14 cellular contexts compared by ENCODE assay signal in genomic region chr14:28382460-28383220, GRCh38.
DNase-seq lines count a peak whose midpoint lies in the region; ATAC-seq and TF ChIP-seq lines count a peak whose summit lies in the region.
"Had no signal": no experiment of that assay in that cellular context is flagged by ENCODE, and none has a peak within 500 bp of the region (broad histone marks: within the 10 kb centered on the region; RNA-seq: fewer than 3 reads in every experiment).

No MANE protein-coding gene starts in this region.

- POLR2A ChIA-PET in activated CD8-positive, alpha-beta T cell treated with anti-CD3 and anti-CD28 coated beads for 36 hours (lab: Charles Lee) = no interaction called here

- H3K4me3 Mint-ChIP-seq in activated CD8-positive, alpha-beta T cell treated with anti-CD3 and anti-CD28 coated beads for 36 hours = no peak overlapping the region
- H3K4me3 Mint-ChIP-seq: CD8-positive, alpha-beta T cell; naive thymus-derived CD8-positive, alpha-beta T cell had no signal

- no peak for TF ChIP-seq CTCF in RWPE2 (IDR thresholded peaks at IDR 0.05; ENCODE audit: poor library complexity, severe bottlenecking)
- no peak for TF ChIP-seq CTCF in activated CD8-positive, alpha-beta T cell treated with anti-CD3 and anti-CD28 coated beads for 36 hours (IDR thresholded peaks at IDR 0.05)

- no peaks in the 10 kb centered on the region for H3K4me1 Mint-ChIP-seq in activated CD8-positive, alpha-beta T cell treated with anti-CD3 and anti-CD28 coated beads for 36 hours (ENCODE audit: low read depth)
- H3K4me1 Mint-ChIP-seq: naive thymus-derived CD8-positive, alpha-beta T cell had no signal

- H3K27me3 Mint-ChIP-seq in activated CD8-positive, alpha-beta T cell treated with anti-CD3 and anti-CD28 coated beads for 36 hours = no peaks in the 10 kb centered on the region
- H3K27me3 Mint-ChIP-seq: naive thymus-derived CD8-positive, alpha-beta T cell had no signal

- H3K9me3 ChIP-seq in RWPE2 (ENCODE audit: severe bottlenecking) = no peaks in the 10 kb centered on the region
- H3K9me3 ChIP-seq: MG63, sigmoid colon had no signal

- intact Hi-C loops in activated CD8-positive, alpha-beta T cell treated with anti-CD3 and anti-CD28 coated beads for 36 hours (cut with micrococcal nuclease) = no loop called here
- intact Hi-C loops in left colon (cut with DNase I, micrococcal nuclease) = no loop called here

- H3K27ac Mint-ChIP-seq in activated CD8-positive, alpha-beta T cell treated with anti-CD3 and anti-CD28 coated beads for 36 hours = no peak overlapping the region
- H3K27ac Mint-ChIP-seq: CD8-positive, alpha-beta T cell; naive thymus-derived CD8-positive, alpha-beta T cell had no signal

- no peaks in the 10 kb centered on the region for H3K36me3 ChIP-seq in RWPE2 (ENCODE audit: low read depth)
- H3K36me3 ChIP-seq: MG63, sigmoid colon had no signal

- peaks cover 4% of the 10 kb centered on the region for H3K9me3 Mint-ChIP-seq in activated CD8-positive, alpha-beta T cell treated with anti-CD3 and anti-CD28 coated beads for 36 hours

- H3K36me3 Mint-ChIP-seq in activated CD8-positive, alpha-beta T cell treated with anti-CD3 and anti-CD28 coated beads for 36 hours (ENCODE audit: low read depth) = no peaks in the 10 kb centered on the region
- H3K36me3 Mint-ChIP-seq: CD8-positive, alpha-beta T cell; naive thymus-derived CD8-positive, alpha-beta T cell had no signal

- H3K4me1 ChIP-seq in RWPE2 (ENCODE audit: insufficient read depth, poor library complexity, severe bottlenecking) = peaks cover 46% of the 10 kb centered on the region
- H3K4me1 ChIP-seq: sigmoid colon had no signal

- H3K27ac ChIP-seq in RWPE2 (ENCODE audit: poor library complexity, severe bottlenecking) = peak overlapping the region; percentile 99
- H3K27ac ChIP-seq: sigmoid colon had no signal

- CTCF ChIA-PET in activated CD8-positive, alpha-beta T cell treated with anti-CD3 and anti-CD28 coated beads for 36 hours (lab: Charles Lee) = no interaction called here

- H3K4me3 ChIP-seq in RWPE2 (ENCODE audit: severe bottlenecking) = no peak overlapping the region
- H3K4me3 ChIP-seq in skeletal muscle cell (ENCODE audit: low read depth, low read length) = no peak overlapping the region
- H3K4me3 ChIP-seq: MG63, sigmoid colon had no signal

- DNase-seq in HPDE6-E6E7 (ENCODE audit: extremely low spot score) (peak; percentile 20), RWPE2 (ENCODE audit: low spot score) (no peak), fibroblast of gingiva (ENCODE audit: low read depth) (peak; percentile 51), skeletal muscle cell (ENCODE audit: low read depth) (peak; percentile 90), NCI-H187 (lab: John Stamatoyannopoulos, UW) (no peak), left colon (no peak)
- no peak for DNase-seq in activated CD8-positive, alpha-beta T cell treated with anti-CD3 and anti-CD28 coated beads for 36 hours
- DNase-seq: activated naive CD4-positive, alpha-beta T cell treated with Interleukin-2 at 50 U/mL for 16 hours; CD8-positive, alpha-beta T cell; MG63; naive thymus-derived CD8-positive, alpha-beta T cell; NCI-H226; sigmoid colon had no signal

- ATAC-seq in RWPE2 (ENCODE audit: low read depth) = peak; percentile 100
- ATAC-seq in activated CD8-positive, alpha-beta T cell treated with anti-CD3 and anti-CD28 coated beads for 36 hours = no peak
- ATAC-seq in left colon = no peak
- ATAC-seq in GM18870 (IDR thresholded peaks at IDR 0.05; ENCODE audit: unreplicated experiment) = no peak
- ATAC-seq: CD8-positive, alpha-beta T cell; naive thymus-derived CD8-positive, alpha-beta T cell had no signal

- no peaks in the 10 kb centered on the region for H3K27me3 ChIP-seq in RWPE2 (ENCODE audit: insufficient read depth, poor library complexity, severe bottlenecking)
- H3K27me3 ChIP-seq: MG63, sigmoid colon had no signal

Comparison
In these comparisons a context has a peak if more than half of its experiments do, and no peak if none do; other contexts are left out.
1. DNase-seq: peak in HPDE6-E6E7 (single experiment), fibroblast of gingiva (single experiment) and skeletal muscle cell (single experiment); none in RWPE2 (single experiment), activated CD8-positive, alpha-beta T cell treated with anti-CD3 and anti-CD28 coated beads for 36 hours (single experiment), NCI-H187 (0 of 2) and left colon (0 of 2).